Comparison of ENCODE assay signal across 1 cellular context in genomic region chr9:122134822-122135528, GRCh38.
TF ChIP-seq lines count a peak whose summit lies in the region.

No MANE protein-coding gene starts in this region.

TF ChIP-seq in WTC11, 78 proteins besides CTCF, POLR2A, EP300 and RAD21 (continued from another document):
- TF ChIP-seq ZMAT4 (CRISPR knock-in tag; IDR thresholded peaks at IDR 0.05) (no peak), TCF7 (CRISPR knock-in tag; IDR thresholded peaks at IDR 0.05; ENCODE audit: low read depth) (no peak), KAT7 (CRISPR knock-in tag; IDR thresholded peaks at IDR 0.05; ENCODE audit: borderline replicate concordance) (no peak), ZNF423 (CRISPR knock-in tag; IDR thresholded peaks at IDR 0.05) (peak; percentile 70), ZBTB43 (CRISPR knock-in tag; IDR thresholded peaks at IDR 0.05) (no peak), RORB (CRISPR knock-in tag; IDR thresholded peaks at IDR 0.05) (no peak), USF2 (CRISPR knock-in tag; IDR thresholded peaks at IDR 0.05) (no peak), NR2C2 (CRISPR knock-in tag; IDR thresholded peaks at IDR 0.05) (no peak), ELF4 (CRISPR knock-in tag; IDR thresholded peaks at IDR 0.05; ENCODE audit: low read depth) (no peak), NFE2L1 (CRISPR knock-in tag; IDR thresholded peaks at IDR 0.05) (no peak), GABPB1 (CRISPR knock-in tag; IDR thresholded peaks at IDR 0.05) (no peak), CREM (CRISPR knock-in tag; IDR thresholded peaks at IDR 0.05) (peak; percentile 71; the same call in 1 of the 2 replicates), ZNF416 (CRISPR knock-in tag; IDR thresholded peaks at IDR 0.05) (no peak), SMAD4 (CRISPR knock-in tag; IDR thresholded peaks at IDR 0.05) (no peak), ZNF219 (CRISPR knock-in tag; IDR thresholded peaks at IDR 0.05; ENCODE audit: borderline replicate concordance) (no peak)
- TF ChIP-seq, protein P1, sequence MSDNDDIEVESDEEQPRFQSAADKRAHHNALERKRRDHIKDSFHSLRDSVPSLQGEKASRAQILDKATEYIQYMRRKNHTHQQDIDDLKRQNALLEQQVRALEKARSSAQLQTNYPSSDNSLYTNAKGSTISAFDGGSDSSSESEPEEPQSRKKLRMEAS (CRISPR knock-in tag; IDR thresholded peaks at IDR 0.05) = no peak
